18 cellular contexts compared by ENCODE assay signal in the genomic region with DNA sequence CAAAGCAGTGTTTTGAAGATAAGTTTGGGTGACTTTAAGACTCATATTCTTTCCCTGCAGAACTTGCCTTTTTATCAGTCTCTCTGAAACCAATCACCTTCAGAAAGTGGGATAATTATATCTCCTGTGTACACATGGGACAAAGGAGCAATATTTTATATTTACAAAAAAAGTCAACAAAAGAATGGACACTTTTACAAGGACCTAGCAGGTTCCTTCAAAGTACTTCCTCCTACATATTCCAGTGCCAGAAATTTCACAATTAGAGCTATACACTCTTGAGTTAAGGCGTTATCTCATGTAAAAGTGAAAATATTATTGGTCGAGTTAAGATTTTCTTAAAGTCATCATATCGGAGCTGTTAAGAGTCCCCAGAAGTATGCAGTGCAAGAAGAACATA.
A peak's percentile ranks its signal among the peaks of the same experiment; 100 is the strongest.
DNase-seq lines count a peak whose midpoint lies in the region; ATAC-seq and TF ChIP-seq lines count a peak whose summit lies in the region.
"Had no signal": no experiment of that assay in that cellular context is flagged by ENCODE, and none has a peak within 500 bp of the region (broad histone marks: within the 10 kb centered on the region; RNA-seq: fewer than 3 reads in every experiment).

No MANE protein-coding gene starts in this region.

- no peaks in the 10 kb centered on the region for H3K4me1 ChIP-seq in mucosa of descending colon (ENCODE audit: low read depth)
- H3K4me1 ChIP-seq: A549, BE2C, BLaER1, Caco-2 had no signal

- ATAC-seq in left colon = peak; percentile 96
- peak; percentile 79 for ATAC-seq in mucosa of descending colon
- ATAC-seq in GM19395 (IDR thresholded peaks at IDR 0.05; ENCODE audit: unreplicated experiment) = no peak
- ATAC-seq: A549; CD8-positive, alpha-beta T cell had no signal

- intact Hi-C loops in left colon (cut with DNase I, micrococcal nuclease) (no loop called here), mucosa of descending colon (cut with DNase I, micrococcal nuclease) (no loop called here)

- TF ChIP-seq CTCF in LNCaP clone FGC (IDR thresholded peaks at IDR 0.05; ENCODE audit: control insufficient read depth, extremely low read depth, insufficient read depth) = no peak
- no peak for TF ChIP-seq CTCF in mucosa of descending colon (IDR thresholded peaks at IDR 0.05)

- H3K36me3 ChIP-seq in mucosa of descending colon (ENCODE audit: low read depth) = no peaks in the 10 kb centered on the region
- H3K36me3 ChIP-seq: BE2C, BLaER1 had no signal

- DNase-seq in NOMO-1 treated with DMSO at 0.1 percent for 48 hours (lab: John Stamatoyannopoulos, UW; ENCODE audit: unreplicated experiment) (peak; percentile 44), NOMO-1 treated with dmso at 0.1 percent for 144 hours (lab: John Stamatoyannopoulos, UW; ENCODE audit: unreplicated experiment) (no peak), LNCaP clone FGC (ENCODE audit: low read depth) (peak; percentile 35), left colon (no peak), mucosa of descending colon (no peak), SHP77 (lab: John Stamatoyannopoulos, UW) (no peak)
- DNase-seq in activated naive CD4-positive, alpha-beta T cell treated with Interleukin-2 at 50 U/mL for 16 hours = no peak
- DNase-seq: BE2C; C1 segment of cervical spinal cord; Caco-2; Calu3; CD4-positive, alpha-beta T cell; DMS79 treated with DMSO at 0.1 percent for 48 hours; GF-D8 had no signal

- H3K4me3 ChIP-seq in LNCaP clone FGC (ENCODE audit: low read depth, low read length) (no peak overlapping the region), mucosa of descending colon (no peak overlapping the region)
- H3K4me3 ChIP-seq: A549, BLaER1 had no signal

- H3K9me3 ChIP-seq in mucosa of descending colon = no peaks in the 10 kb centered on the region
- H3K9me3 ChIP-seq: A549, BE2C, BLaER1, Caco-2 had no signal

Comparison
In these comparisons a context has a peak if more than half of its experiments do, and no peak if none do; other contexts are left out.
1. DNase-seq: peak in NOMO-1 treated with DMSO at 0.1 percent for 48 hours (single experiment) and LNCaP clone FGC (single experiment); none in NOMO-1 treated with dmso at 0.1 percent for 144 hours (single experiment), left colon (0 of 2), mucosa of descending colon (0 of 3), SHP77 (0 of 2) and activated naive CD4-positive, alpha-beta T cell treated with Interleukin-2 at 50 U/mL for 16 hours (single experiment).